1 cellular context compared by ENCODE assay signal in genomic region chr4:152534541-152535231, GRCh38.
TF ChIP-seq lines count a peak whose summit lies in the region.

No MANE protein-coding gene starts in this region.

TF ChIP-seq in endothelial cell of umbilical vein, 7 proteins besides CTCF, POLR2A, EP300 and RAD21 (continued from another document):
- TF ChIP-seq, protein P1, sequence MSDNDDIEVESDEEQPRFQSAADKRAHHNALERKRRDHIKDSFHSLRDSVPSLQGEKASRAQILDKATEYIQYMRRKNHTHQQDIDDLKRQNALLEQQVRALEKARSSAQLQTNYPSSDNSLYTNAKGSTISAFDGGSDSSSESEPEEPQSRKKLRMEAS (IDR thresholded peaks at IDR 0.05; ENCODE audit: insufficient read depth, insufficient read length): no peak
- TF ChIP-seq JUN (IDR thresholded peaks at IDR 0.05; ENCODE audit: borderline replicate concordance, insufficient read depth, insufficient read length, low read depth) (no peak), MYC (IDR thresholded peaks at IDR 0.05; ENCODE audit: low read depth, low read length) (no peak)
TF ChIP-seq in endothelial cell of umbilical vein: peak in this region for 0.
